8 cellular contexts compared by ENCODE assay signal in genomic region chr6:116059713-116060571, GRCh38. TPM values are rescaled to one million over a fixed set of nuclear protein-coding genes. Genes with fewer than 3 reads are reported as not detected.
DNase-seq lines count a peak whose midpoint lies in the region; ATAC-seq and TF ChIP-seq lines count a peak whose summit lies in the region.

No MANE protein-coding gene starts in this region.

- no peak for TF ChIP-seq POLR2A in prostate gland (IDR thresholded peaks at IDR 0.05)

- H3K27me3 ChIP-seq in dorsolateral prefrontal cortex (no peaks in the 10 kb centered on the region), prostate gland (replicated peaks; ENCODE audit: insufficient read depth) (no peaks in the 10 kb centered on the region)

- H3K4me1 ChIP-seq in prostate gland (replicated peaks) = no peaks in the 10 kb centered on the region

- 12% methylated on average over 13 of the region's 13 CpGs for WGBS in prostate gland

- no peak overlapping the region for H3K27ac ChIP-seq in dorsolateral prefrontal cortex
- peak overlapping the region; percentile 76 to 89 for H3K27ac ChIP-seq in prostate gland

- no peaks in the 10 kb centered on the region for H3K9me3 ChIP-seq in prostate gland

- DNase-seq in AG10803 (ENCODE audit: low read depth) (peak; percentile 13), KBM-7 (peak; percentile 53), dorsolateral prefrontal cortex (no peak), prostate gland (ENCODE audit: low spot score) (peak; percentile 36), activated gamma-delta T cell (lab: John Stamatoyannopoulos, UW) (no peak), D341Med (ENCODE audit: low spot score) (no peak), mesenteric fat pad (ENCODE audit: low spot score) (no peak)

- no peaks in the 10 kb centered on the region for H3K36me3 ChIP-seq in prostate gland

- TF ChIP-seq CTCF in AG10803 (conservative IDR thresholded peaks at IDR 0.05; ENCODE audit: low read length) (no peak), dorsolateral prefrontal cortex (IDR thresholded peaks at IDR 0.05 in 54 of 56, conservative IDR thresholded peaks at IDR 0.05 in 2 of 56; ENCODE audit: low read depth in 1 of 56, partially characterized antibody in 56 of 56) (no peak), prostate gland (IDR thresholded peaks at IDR 0.05) (no peak)

- in situ Hi-C loops in KBM-7 (cut with MboI; ENCODE audit: low pct_unique_long_range_greater_than_20kb, low sequenced_read_pairs) = no loop called here

- peak; percentile 64 for ATAC-seq in GM21367 (IDR thresholded peaks at IDR 0.05; ENCODE audit: unreplicated experiment)

- intact Hi-C loops in dorsolateral prefrontal cortex (cut with DNase I) (no loop called here), prostate gland (cut with DNase I) (loop anchor here (5.0 kb wide), 1 partner anchor 42 kb away; the partner anchor contains the start of gene NT5DC1)

- H3K4me3 ChIP-seq in AG10803 (ENCODE audit: low read length) (peak overlapping the region; percentile 34), dorsolateral prefrontal cortex (peak overlapping the region in 30 of 59 donors; percentile 0 to 44 (median 28)), prostate gland (peak overlapping the region; percentile 39 to 40)

RNA-seq across cellular contexts. Expression of gene FRK, which starts 0.7 kb away (rescaled TPM):
- 1 to 10 TPM in 102 of 120 experiments, under 1 TPM in 18; 0.63 to 3.4 (median 1.4) TPM for total RNA-seq in dorsolateral prefrontal cortex
- 1 to 10 TPM; 3.2 to 6.9 TPM for total RNA-seq in prostate gland
- total RNA-seq in mesenteric fat pad = 0.80 TPM

RNA-seq across cellular contexts. Expression of gene NT5DC1, which starts 40.7 kb away (rescaled TPM):
- 100 to 1,000 TPM in 1 of 120 experiments, 10 to 100 TPM in 119; 19.0 to 111 (median 44.0) TPM for total RNA-seq in dorsolateral prefrontal cortex
- 10 to 100 TPM; 12.3 to 26.1 TPM for total RNA-seq in prostate gland
- 38.4 TPM for total RNA-seq in mesenteric fat pad

Comparison
In these comparisons a context has a peak if more than half of its experiments do, and no peak if none do; other contexts are left out.
1. DNase-seq: peak in AG10803 (single experiment), KBM-7 (single experiment) and prostate gland (single experiment); none in dorsolateral prefrontal cortex (0 of 10), activated gamma-delta T cell (single experiment), D341Med (single experiment) and mesenteric fat pad (single experiment).
2. H3K27ac ChIP-seq: peak in prostate gland (2 of 2); none in dorsolateral prefrontal cortex (0 of 59).
3. Peak in every context shown above with its lines, with median percentiles within 50 percentile points of each other: H3K4me3 ChIP-seq.